8 cellular contexts compared by ENCODE assay signal in genomic region chr12:93419388-93420034, GRCh38. TPM values are rescaled to one million over a fixed set of nuclear protein-coding genes. Genes with fewer than 3 reads are reported as not detected.
DNase-seq lines count a peak whose midpoint lies in the region; ATAC-seq and TF ChIP-seq lines count a peak whose summit lies in the region.

No MANE protein-coding gene starts in this region.

- H3K27ac ChIP-seq in thoracic aorta = peak overlapping the region in 1 of 2 donors; percentile 16

- DNase-seq in ACHN (peak; percentile 76), GM12865 (ENCODE audit: low read depth) (peak; percentile 63), NCI-H1694 treated with DMSO at 0.1 percent for 48 hours (lab: John Stamatoyannopoulos, UW) (peak; percentile 58), amniotic stem cell (lab: John Stamatoyannopoulos, UW) (peak; percentile 43), iPS-NIHi11 (ENCODE audit: low spot score) (peak; percentile 21), thoracic aorta (ENCODE audit: low spot score) (no peak)

- in situ Hi-C loops in ACHN (cut with HindIII; ENCODE audit: low pct_ligation_motif_present, low pct_unique_long_range_greater_than_20kb, low sequenced_read_pairs) = no loop called here

- no peaks in the 10 kb centered on the region for H3K36me3 ChIP-seq in thoracic aorta

- H3K4me3 ChIP-seq in GM12865 (ENCODE audit: low read depth, low read length) = no peak overlapping the region
- H3K4me3 ChIP-seq in thoracic aorta = peak overlapping the region; percentile 53

- H3K4me1 ChIP-seq in thoracic aorta (ENCODE audit: control insufficient read depth in 1 of 2, low read depth in 2 of 2) = peaks cover 23 to 43% of the 10 kb centered on the region in 2 donors

- TF ChIP-seq CTCF in GM12865 (IDR thresholded peaks at IDR 0.05; ENCODE audit: insufficient read depth, low read depth, low read length, missing control alignments) = peak; percentile 49
- peak; percentile 68 for TF ChIP-seq CTCF in thoracic aorta (IDR thresholded peaks at IDR 0.05)

- H3K27me3 ChIP-seq in thoracic aorta (replicated peaks; ENCODE audit: insufficient read depth) = no peaks in the 10 kb centered on the region

- peak; percentile 62 for ATAC-seq in thoracic aorta (ENCODE audit: insufficient number of reproducible peaks, low FRiP score, low read depth)
- no peak for ATAC-seq in GM21381 (IDR thresholded peaks at IDR 0.05; ENCODE audit: unreplicated experiment)
- no peak for ATAC-seq in GM18909 (IDR thresholded peaks at IDR 0.05; ENCODE audit: poor library complexity, unreplicated experiment)

- no peaks in the 10 kb centered on the region for H3K9me3 ChIP-seq in thoracic aorta

RNA-seq across cellular contexts. Expression of gene UBE2N, which starts 22.2 kb away (rescaled TPM):
- 10 to 100 TPM; 32.9 to 37.2 TPM for total RNA-seq in thoracic aorta

RNA-seq across cellular contexts. Expression of gene NUDT4, which starts 41.8 kb away (rescaled TPM):
- 100 to 1,000 TPM in 1 of 2 donors, 10 to 100 TPM in 1; 91.1 to 178 TPM for total RNA-seq in thoracic aorta

RNA-seq across cellular contexts. Expression of gene MRPL42, which starts 47.8 kb away (rescaled TPM):
- total RNA-seq in thoracic aorta = 10 to 100 TPM; 25.0 to 71.2 TPM
